ENCODE assay signal across 8 cellular contexts in genomic region chr17:2172447-2172938, GRCh38.
DNase-seq lines count a peak whose midpoint lies in the region; ATAC-seq and TF ChIP-seq lines count a peak whose summit lies in the region.

No MANE protein-coding gene starts in this region.

- H2AK5ac ChIP-seq in mesenchymal stem cell (ENCODE audit: low read length, severe bottlenecking) = no peak overlapping the region

- peaks cover 2% of the 10 kb centered on the region for H3K36me3 ChIP-seq in MG63
- peaks cover 15 to 41% of the 10 kb centered on the region in 2 experiments for H3K36me3 ChIP-seq in mesenchymal stem cell (ENCODE audit: control insufficient read depth in 1 of 2, insufficient read depth in 2 of 2, low read depth in 1 of 2, low read length in 2 of 2)
- H3K36me3 ChIP-seq in tibial artery = peaks cover 4 to 35% (median 18%) of the 10 kb centered on the region in 3 donors

- 0% methylated on average over 11 of the region's 11 CpGs for WGBS in mesenchymal stem cell

- ATAC-seq in HG02884 (IDR thresholded peaks at IDR 0.05; ENCODE audit: unreplicated experiment) = no peak

- no peak overlapping the region for H3K23ac ChIP-seq in mesenchymal stem cell (ENCODE audit: low read length in 2 of 2)

- intact Hi-C loops in tibial artery (cut with DNase I; ENCODE audit: low total_unique reads) = no loop called here

- peak overlapping the region; percentile 81 for H2BK120ac ChIP-seq in mesenchymal stem cell (ENCODE audit: low read depth, low read length)

- H3K27ac ChIP-seq in mesenchymal stem cell (ENCODE audit: low read length, poor library complexity, severe bottlenecking) (peak overlapping the region; percentile 87), tibial artery (peak overlapping the region; percentile 62 to 70)

- H4K91ac ChIP-seq in mesenchymal stem cell (ENCODE audit: low read length) = peak overlapping the region; percentile 48

- H3K18ac ChIP-seq in mesenchymal stem cell (ENCODE audit: low read depth in 1 of 2, low read length in 2 of 2) = peak overlapping the region; percentile 71 to 99

- peak overlapping the region; percentile 50 for H3K4me2 ChIP-seq in mesenchymal stem cell (ENCODE audit: low read length, poor library complexity, severe bottlenecking)

- peak overlapping the region; percentile 86 for H4K8ac ChIP-seq in mesenchymal stem cell (ENCODE audit: low read length)

- peak overlapping the region; percentile 76 to 96 for H3K4ac ChIP-seq in mesenchymal stem cell (ENCODE audit: low read depth in 1 of 2, low read length in 2 of 2)

- 0 out of 2 replicates have a peak overlapping the region, but pooled peaks have one; percentile 20 for H3K4me3 ChIP-seq in MG63
- peak overlapping the region in 1 of 2 experiments; percentile 7 for H3K4me3 ChIP-seq in mesenchymal stem cell (ENCODE audit: insufficient read depth in 1 of 2, low read depth in 1 of 2, low read length in 2 of 2)
- H3K4me3 ChIP-seq in tibial artery = peak overlapping the region; percentile 1 to 19

- no peak overlapping the region for H2BK5ac ChIP-seq in mesenchymal stem cell (ENCODE audit: low read depth, low read length, poor library complexity, severe bottlenecking)

- H3K4me1 ChIP-seq in mesenchymal stem cell (ENCODE audit: control insufficient read depth, insufficient read depth, low read depth, low read length) = peaks cover 29% of the 10 kb centered on the region
- H3K4me1 ChIP-seq in tibial artery = peaks cover 7 to 62% (median 47%) of the 10 kb centered on the region in 4 donors

- DNase-seq in MG63 (peak; percentile 64), dedifferentiated amniotic fluid mesenchymal stem cell (ENCODE audit: extremely low spot score) (peak; percentile 76), mesenchymal stem cell (no peak), tibial artery (no peak), NCI-H446 (lab: John Stamatoyannopoulos, UW) (no peak), NCI-H69 (lab: John Stamatoyannopoulos, UW) (no peak), NCI-H2171 treated with DMSO at 0.1 percent for 48 hours (lab: John Stamatoyannopoulos, UW) (no peak)

- H2AFZ ChIP-seq in mesenchymal stem cell (ENCODE audit: low read depth, low read length) = no peak overlapping the region

- TF ChIP-seq CTCF in tibial artery (IDR thresholded peaks at IDR 0.05) = no peak

- H3K9me3 ChIP-seq in MG63 (no peaks in the 10 kb centered on the region), mesenchymal stem cell (ENCODE audit: control insufficient read depth, low read length) (no peaks in the 10 kb centered on the region), tibial artery (no peaks in the 10 kb centered on the region)

- peak overlapping the region; percentile 85 for H3K9ac ChIP-seq in mesenchymal stem cell (ENCODE audit: low read length)

- peaks cover 21% of the 10 kb centered on the region for H3K79me1 ChIP-seq in mesenchymal stem cell (replicated peaks; ENCODE audit: low read length, poor library complexity, severe bottlenecking)

- H3K14ac ChIP-seq in mesenchymal stem cell (ENCODE audit: low read length in 2 of 2) = no peak overlapping the region

- H2BK12ac ChIP-seq in mesenchymal stem cell (ENCODE audit: low read length in 2 of 2) = peak overlapping the region; percentile 11 to 20

- H3K27me3 ChIP-seq in MG63 = no peaks in the 10 kb centered on the region
- H3K27me3 ChIP-seq in mesenchymal stem cell (ENCODE audit: control insufficient read depth in 1 of 2, insufficient read depth in 1 of 2, low read length in 2 of 2) = no peaks in the 10 kb centered on the region
- H3K27me3 ChIP-seq in tibial artery = no peaks in the 10 kb centered on the region

- no peak overlapping the region for H2BK15ac ChIP-seq in mesenchymal stem cell (ENCODE audit: low read depth, poor library complexity, severe bottlenecking)

Comparison
In these comparisons a context has a peak if more than half of its experiments do, and no peak if none do; other contexts are left out.
1. DNase-seq: peak in MG63 (single experiment) and dedifferentiated amniotic fluid mesenchymal stem cell (single experiment); none in mesenchymal stem cell (single experiment), tibial artery (0 of 2), NCI-H446 (0 of 2), NCI-H69 (single experiment) and NCI-H2171 treated with DMSO at 0.1 percent for 48 hours (single experiment).